In genomic region chr12:6135071-6135470, GRCh38 we compare ENCODE assay signal across 19 cellular contexts. TPM values are rescaled to one million over a fixed set of nuclear protein-coding genes. Genes with fewer than 3 reads are reported as not detected.
DNase-seq lines count a peak whose midpoint lies in the region; ATAC-seq, FAIRE-seq and TF ChIP-seq lines count a peak whose summit lies in the region.
"Had no signal": no experiment of that assay in that cellular context is flagged by ENCODE, and none has a peak within 500 bp of the region (broad histone marks: within the 10 kb centered on the region; RNA-seq: fewer than 3 reads in every experiment).

No MANE protein-coding gene starts in this region.

- H3K18ac ChIP-seq in IMR-90 (ENCODE audit: low read depth, low read length) (no peak overlapping the region), mesenchymal stem cell (ENCODE audit: low read depth in 1 of 2, low read length in 2 of 2) (no peak overlapping the region)

- H3K9me1 ChIP-seq in IMR-90 (ENCODE audit: insufficient read depth, low read length) (no peaks in the 10 kb centered on the region), endothelial cell of umbilical vein (replicated peaks; ENCODE audit: control insufficient read depth, extremely low read depth, insufficient read depth, low read length) (no peaks in the 10 kb centered on the region)

- H3K4ac ChIP-seq in IMR-90 (ENCODE audit: low read depth, low read length) (no peak overlapping the region), mesenchymal stem cell (ENCODE audit: low read depth in 1 of 2, low read length in 2 of 2) (no peak overlapping the region)

- ATAC-seq in IMR-90 (ENCODE audit: low read depth) (no peak), HG03565 (IDR thresholded peaks at IDR 0.05; ENCODE audit: unreplicated experiment) (no peak)
- ATAC-seq: SK-N-SH treated with all-trans-retinoic acid at 6 μM for 48 hours had no signal

- H4K20me1 ChIP-seq in IMR-90 (ENCODE audit: insufficient read depth, low read length) (no peaks in the 10 kb centered on the region), endothelial cell of umbilical vein (replicated peaks; ENCODE audit: control insufficient read depth, extremely low read depth, insufficient read depth, low read length) (no peaks in the 10 kb centered on the region)

- H2AFZ ChIP-seq in IMR-90 (replicated peaks; ENCODE audit: low read length, poor library complexity): no peak overlapping the region
- H2AFZ ChIP-seq in endothelial cell of umbilical vein (ENCODE audit: low read depth, low read length): no peak overlapping the region
- no peak overlapping the region for H2AFZ ChIP-seq in mesenchymal stem cell (ENCODE audit: low read depth, low read length)

- H2BK20ac ChIP-seq in IMR-90 (ENCODE audit: low read depth, low read length): no peak overlapping the region

- intact Hi-C loops in IMR-90 (cut with micrococcal nuclease) (no loop called here), endothelial cell of umbilical vein (cut with micrococcal nuclease) (loop anchor here (1.0 kb wide), 1 partner anchor 11 kb away; the partner anchor contains the start of gene VWF)

- H3K79me2 ChIP-seq in endothelial cell of umbilical vein (ENCODE audit: control insufficient read depth, insufficient read depth, low read length): no peaks in the 10 kb centered on the region

- TF ChIP-seq EP300 in suprapubic skin (IDR thresholded peaks at IDR 0.05): no peak

- DNase-seq in ELR (ENCODE audit: low read depth) (peak; percentile 38), IMR-90 (peak; percentile 44), endothelial cell of umbilical vein (ENCODE audit: low read depth, low spot score) (peak; percentile 77), mesenchymal stem cell (peak; percentile 43), NCI-H2029 (lab: John Stamatoyannopoulos, UW) (no peak), kidney glomerular epithelial cell (lab: John Stamatoyannopoulos, UW) (no peak), suprapubic skin (ENCODE audit: low spot score in 2 of 2) (no peak)
- DNase-seq: COR-L47, DMS153, HFFc6, NCI-H1417 treated with DMSO at 0.1 percent for 48 hours, NCI-H2029 treated with DMSO at 0.1 percent for 48 hours, NCI-H510A, SHP77 had no signal

- H3K4me1 ChIP-seq in IMR-90 (ENCODE audit: control insufficient read depth, insufficient read depth, low read length): peaks cover 2% of the 10 kb centered on the region; the same call in 1 of the 2 replicates
- H3K4me1 ChIP-seq in endothelial cell of umbilical vein (ENCODE audit: control insufficient read depth, extremely low read depth, insufficient read depth, low read length): peaks cover 23% of the 10 kb centered on the region
- H3K4me1 ChIP-seq in mesenchymal stem cell (ENCODE audit: control insufficient read depth, insufficient read depth, low read depth, low read length): no peaks in the 10 kb centered on the region
- H3K4me1 ChIP-seq in suprapubic skin: no peaks in the 10 kb centered on the region

- no peak for TF ChIP-seq CTCF in IMR-90 (conservative IDR thresholded peaks at IDR 0.05; ENCODE audit: low read depth, low read length)
- TF ChIP-seq CTCF in endothelial cell of umbilical vein (IDR thresholded peaks at IDR 0.05; ENCODE audit: extremely low read depth in 1 of 2, insufficient read depth in 1 of 2, low read depth in 1 of 2, low read length in 2 of 2): no peak
- TF ChIP-seq CTCF in suprapubic skin (IDR thresholded peaks at IDR 0.05): no peak

- no peak for TF ChIP-seq RAD21 in IMR-90 (IDR thresholded peaks at IDR 0.05; ENCODE audit: low read length)

- no peak overlapping the region for H3K56ac ChIP-seq in IMR-90 (ENCODE audit: extremely low read depth, insufficient read depth, low read length)

- H2BK120ac ChIP-seq in IMR-90 (ENCODE audit: low read depth, low read length): no peak overlapping the region
- no peak overlapping the region for H2BK120ac ChIP-seq in mesenchymal stem cell (ENCODE audit: low read depth, low read length)

- H3K14ac ChIP-seq in IMR-90 (replicated peaks; ENCODE audit: low read depth, low read length): no peak overlapping the region
- H3K14ac ChIP-seq in mesenchymal stem cell (ENCODE audit: low read length in 2 of 2): no peak overlapping the region

- BruUV-seq in IMR-90 (replicated peaks; lab: Mats Ljungman, UMichigan): no TSS peak
- BruUV-seq in endothelial cell of umbilical vein (replicated peaks; lab: Mats Ljungman, UMichigan): no TSS peak

- no peak overlapping the region for H2BK5ac ChIP-seq in IMR-90 (ENCODE audit: low read depth, low read length, poor library complexity, severe bottlenecking)
- H2BK5ac ChIP-seq in mesenchymal stem cell (ENCODE audit: low read depth, low read length, poor library complexity, severe bottlenecking): no peak overlapping the region

- no peak overlapping the region for H4K8ac ChIP-seq in IMR-90 (ENCODE audit: low read depth in 2 of 2, low read length in 2 of 2)
- no peak overlapping the region for H4K8ac ChIP-seq in mesenchymal stem cell (ENCODE audit: low read length)

- H2BK15ac ChIP-seq in IMR-90 (ENCODE audit: low read depth, low read length) (no peak overlapping the region), mesenchymal stem cell (ENCODE audit: low read depth, poor library complexity, severe bottlenecking) (no peak overlapping the region)

- no peaks in the 10 kb centered on the region for H3K36me3 ChIP-seq in IMR-90 (ENCODE audit: control insufficient read depth, insufficient read depth, low read length)
- H3K36me3 ChIP-seq in endothelial cell of umbilical vein (ENCODE audit: control insufficient read depth in 2 of 2, extremely low read depth in 1 of 2, insufficient read depth in 2 of 2, low read length in 2 of 2): no peaks in the 10 kb centered on the region
- no peaks in the 10 kb centered on the region for H3K36me3 ChIP-seq in mesenchymal stem cell (ENCODE audit: control insufficient read depth in 1 of 2, insufficient read depth in 2 of 2, low read depth in 1 of 2, low read length in 2 of 2)
- no peaks in the 10 kb centered on the region for H3K36me3 ChIP-seq in suprapubic skin

- in situ Hi-C loops in IMR-90 (cut with MboI; ENCODE audit: low sequenced_read_pairs): no loop called here

- peak; percentile 91 for FAIRE-seq in endothelial cell of umbilical vein (lab: Jason Lieb, UNC)
- FAIRE-seq: H1, RCC 7860 had no signal

- no peak overlapping the region for H2AK9ac ChIP-seq in IMR-90 (replicated peaks; ENCODE audit: low read depth, low read length, poor library complexity)

- no CpG with 5 or more reads among the region's 2 CpGs for WGBS in IMR-90 (ENCODE audit: extremely low coverage in 2 of 2, insufficient read length in 1 of 2), 2 experiments
- 26% methylated on average over 1 of the region's 2 CpGs for WGBS in mesenchymal stem cell
- WGBS in suprapubic skin: 55% methylated on average over 2 of the region's 2 CpGs

- CTCF ChIA-PET in IMR-90 (lab: Yijun Ruan, JAX) (interaction anchor here (0.7 kb wide), 2 partner anchors 11 to 67 kb away, joined by 3 to 4 read pairs; no protein-coding TSS in a partner anchor), endothelial cell of umbilical vein (lab: Charles Lee) (interaction anchor here (0.6 to 1.7 kb wide), 4 partner anchors 10 to 20 kb away, joined by 3 to 6 read pairs (median 4); partner anchors contain the start of gene VWF)

- H2AK5ac ChIP-seq in IMR-90 (ENCODE audit: low read depth, low read length) (no peak overlapping the region), mesenchymal stem cell (ENCODE audit: low read length, severe bottlenecking) (no peak overlapping the region)

- no peak overlapping the region for H2BK12ac ChIP-seq in mesenchymal stem cell (ENCODE audit: low read length in 2 of 2)

- H3K79me1 ChIP-seq in IMR-90 (ENCODE audit: low read depth in 1 of 2, low read length in 2 of 2) (no peaks in the 10 kb centered on the region), mesenchymal stem cell (replicated peaks; ENCODE audit: low read length, poor library complexity, severe bottlenecking) (no peaks in the 10 kb centered on the region)

- no peaks in the 10 kb centered on the region for H3K27me3 ChIP-seq in IMR-90 (ENCODE audit: control insufficient read depth, insufficient read depth, low read length)
- H3K27me3 ChIP-seq in endothelial cell of umbilical vein (ENCODE audit: control insufficient read depth in 2 of 2, insufficient read depth in 2 of 2, low read length in 2 of 2): no peaks in the 10 kb centered on the region
- H3K27me3 ChIP-seq in mesenchymal stem cell (ENCODE audit: control insufficient read depth in 1 of 2, insufficient read depth in 1 of 2, low read length in 2 of 2): no peaks in the 10 kb centered on the region
- no peaks in the 10 kb centered on the region for H3K27me3 ChIP-seq in suprapubic skin

- H3K4me3 ChIP-seq in IMR-90 (ENCODE audit: insufficient read depth, low read depth, low read length) (no peak overlapping the region), endothelial cell of umbilical vein (replicated peaks in 1 of 3; ENCODE audit: insufficient read depth in 1 of 3, low read depth in 1 of 3, low read length in 3 of 3) (no peak overlapping the region), mesenchymal stem cell (ENCODE audit: insufficient read depth in 1 of 2, low read depth in 1 of 2, low read length in 2 of 2) (no peak overlapping the region), suprapubic skin (no peak overlapping the region)

- H3K4me2 ChIP-seq in IMR-90 (ENCODE audit: low read depth, low read length) (no peak overlapping the region), endothelial cell of umbilical vein (ENCODE audit: insufficient read depth, low read length) (peak overlapping the region; percentile 59), mesenchymal stem cell (ENCODE audit: low read length, poor library complexity, severe bottlenecking) (no peak overlapping the region)

- no peak overlapping the region for H4K5ac ChIP-seq in IMR-90 (ENCODE audit: low read depth, low read length)

- no peak overlapping the region for H3K27ac ChIP-seq in IMR-90 (ENCODE audit: insufficient read depth, low read length)
- peak overlapping the region; percentile 52 for H3K27ac ChIP-seq in endothelial cell of umbilical vein (ENCODE audit: insufficient read depth, low read depth, low read length)
- H3K27ac ChIP-seq in mesenchymal stem cell (ENCODE audit: low read length, poor library complexity, severe bottlenecking): no peak overlapping the region
- no peak overlapping the region for H3K27ac ChIP-seq in suprapubic skin
- H3K27ac ChIP-seq: C4-2B had no signal

- dilution Hi-C loops in IMR-90 (cut with HindIII; ENCODE audit: low sequenced_read_pairs, unreplicated experiment): no loop called here
- dilution Hi-C loops in endothelial cell of umbilical vein (cut with MboI; ENCODE audit: extremely low pct_ligation_motif_present, low sequenced_read_pairs): no loop called here

- H3K23ac ChIP-seq in IMR-90 (ENCODE audit: low read depth, low read length) (no peak overlapping the region), mesenchymal stem cell (ENCODE audit: low read length in 2 of 2) (no peak overlapping the region)

- H3K9ac ChIP-seq in IMR-90 (ENCODE audit: low read depth, low read length): no peak overlapping the region
- peak overlapping the region; percentile 19 for H3K9ac ChIP-seq in endothelial cell of umbilical vein (replicated peaks; ENCODE audit: extremely low read depth, insufficient read depth, low read length)
- H3K9ac ChIP-seq in mesenchymal stem cell (ENCODE audit: low read length): no peak overlapping the region

- TF ChIP-seq POLR2A in IMR-90 (IDR thresholded peaks at IDR 0.05; ENCODE audit: low read depth, low read length): no peak
- TF ChIP-seq POLR2A in endothelial cell of umbilical vein (IDR thresholded peaks at IDR 0.05; ENCODE audit: low read depth, low read length): no peak
- no peak for TF ChIP-seq POLR2A in suprapubic skin (IDR thresholded peaks at IDR 0.05)

- POLR2A ChIA-PET in IMR-90 (lab: Charles Lee; ENCODE audit: unreplicated experiment) (no interaction called here), endothelial cell of umbilical vein (lab: Charles Lee) (interaction anchor here (1.0 kb wide), 2 partner anchors 10 to 33 kb away, joined by 3 to 4 read pairs; partner anchors contain the start of gene VWF)

- H4K91ac ChIP-seq in IMR-90 (ENCODE audit: insufficient read depth, low read depth, low read length) (no peak overlapping the region), mesenchymal stem cell (ENCODE audit: low read length) (no peak overlapping the region)

- H3K9me3 ChIP-seq in IMR-90 (ENCODE audit: control insufficient read depth, insufficient read depth, low read length) (no peaks in the 10 kb centered on the region), endothelial cell of umbilical vein (replicated peaks; ENCODE audit: control insufficient read depth, insufficient read depth, low read length) (no peaks in the 10 kb centered on the region), mesenchymal stem cell (ENCODE audit: control insufficient read depth, low read length) (no peaks in the 10 kb centered on the region), suprapubic skin (no peaks in the 10 kb centered on the region)

RNA-seq across cellular contexts. Expression of gene VWF, which starts 10.6 kb away (rescaled TPM):
- total RNA-seq in IMR-90 (2012; rRNA removed): under 0.01 TPM in 2 replicates
- polyA plus RNA-seq in IMR-90 (2012; rRNA removed): 0.09 and 0.10 TPM in 2 replicates
- 0.04 and 0.11 TPM in 2 replicates for polyA plus RNA-seq in IMR-90 (2012; cell fraction: cytosol; rRNA removed)
- polyA plus RNA-seq in IMR-90 (2012; cell fraction: nucleus; rRNA removed; ENCODE audit: low replicate concordance): 0.14 and 0.34 TPM in 2 replicates
- 1,882 and 2,328 TPM in 2 replicates for total RNA-seq in endothelial cell of umbilical vein
- polyA plus RNA-seq in endothelial cell of umbilical vein: 1,041 and 1,132 TPM in 2 replicates
- 1,164 and 1,406 TPM in 2 replicates for polyA plus RNA-seq in endothelial cell of umbilical vein (2011; cell fraction: cytosol; rRNA removed)
- 1,241 and 1,484 TPM in 2 replicates for polyA plus RNA-seq in endothelial cell of umbilical vein (2011; cell fraction: nucleus; rRNA removed)
- polyA plus RNA-seq in endothelial cell of umbilical vein (2012): 546 and 824 TPM in 2 replicates
- polyA minus RNA-seq in endothelial cell of umbilical vein: 2,231 and 2,679 TPM in 2 replicates
- polyA minus RNA-seq in endothelial cell of umbilical vein (2011; cell fraction: cytosol; rRNA and poly(A)+ RNA removed): not detected
- polyA minus RNA-seq in endothelial cell of umbilical vein (2011; cell fraction: nucleus; rRNA and poly(A)+ RNA removed): 1,538 and 1,756 TPM in 2 replicates
- polyA plus RNA-seq in mesenchymal stem cell (2013, experiment 1 of 2): 0.07 TPM
- polyA plus RNA-seq in mesenchymal stem cell (2013, experiment 2 of 2): 0.12 TPM
- 10 to 100 TPM; 35.5 to 91.7 (median 61.7) TPM for total RNA-seq in suprapubic skin

Comparison
In these comparisons a context has a peak if more than half of its experiments do, and no peak if none do; other contexts are left out.
1. DNase-seq: peak in ELR (single experiment), IMR-90 (single experiment), endothelial cell of umbilical vein (single experiment) and mesenchymal stem cell (single experiment); none in NCI-H2029 (single experiment), kidney glomerular epithelial cell (single experiment) and suprapubic skin (0 of 2).
2. RNA of gene VWF, which starts 10.6 kb away (total RNA-seq): 1,882 to 2,328 TPM in endothelial cell of umbilical vein and 35.5 to 91.7 TPM in suprapubic skin; under 0.01 TPM in IMR-90; every median in the first group is over 10 times any median in the second.